21 cellular contexts compared by ENCODE assay signal in the genomic region with DNA sequence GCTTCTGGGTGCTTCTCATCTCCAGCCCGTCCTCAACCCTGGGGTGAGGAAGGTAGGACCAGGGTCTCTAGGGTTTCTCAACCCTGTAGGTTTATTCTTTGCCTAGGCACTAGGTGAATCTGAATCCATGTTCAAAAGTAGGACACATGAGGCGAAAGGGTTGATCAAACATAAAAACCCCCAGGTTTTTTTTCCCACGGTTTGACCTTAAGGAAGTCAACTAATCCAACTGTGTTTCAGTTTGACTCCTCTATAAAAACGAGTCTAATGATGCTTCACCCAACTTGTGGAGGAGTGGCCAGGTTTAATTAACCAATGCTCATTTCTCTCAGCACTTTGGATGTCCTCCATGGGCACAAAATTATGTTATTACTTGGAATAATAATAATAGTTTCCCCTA.
"Had no signal": no experiment of that assay in that cellular context is flagged by ENCODE, and none has a peak within 500 bp of the region (broad histone marks: within the 10 kb centered on the region; RNA-seq: fewer than 3 reads in every experiment).

No MANE protein-coding gene starts in this region.

- H3K9me3 Mint-ChIP-seq: effector memory CD8-positive, alpha-beta T cell; immature natural killer cell; memory B cell; natural killer cell; stimulated activated memory B cell treated with anti-CD40 and anti-IgM and Interleukin-4, amounts not matched to agents 10 μg/mL and 1 μg/mL and 100 μg/mL, for 72 hours; stimulated activated naive CD8-positive, alpha-beta T cell treated with anti-CD3 and anti-CD28 coated beads, Interleukin-15, Interleukin-2, amounts not matched to agents 100 ng/mL and 50 ng/mL, for 24 hours; type B pancreatic cell had no signal

- DNase-seq: cortex of kidney; effector memory CD8-positive, alpha-beta T cell; erythroblast; immature natural killer cell; islet precursor cell; kidney glomerular epithelial cell; left ventricle myocardium superior; lower lobe of right lung; natural killer cell; occipital lobe; ovary; posterior cingulate gyrus; psoas muscle; sigmoid colon; stimulated activated CD4-positive, alpha-beta T cell treated with anti-CD3 and anti-CD28 coated beads, Interleukin-2, amount 100 ng/mL, for 24 hours; stimulated activated CD4-positive, alpha-beta T cell treated with anti-CD3 and anti-CD28 coated beads, Interleukin-4, amount 100 ng/mL, for 24 hours had no signal

- H3K36me3 ChIP-seq: lower lobe of right lung, ovary, sigmoid colon, suprapubic skin had no signal

- H3K4me3 Mint-ChIP-seq: effector memory CD8-positive, alpha-beta T cell; immature natural killer cell; memory B cell; natural killer cell; stimulated activated memory B cell treated with anti-CD40 and anti-IgM and Interleukin-4, amounts not matched to agents 10 μg/mL and 1 μg/mL and 100 μg/mL, for 72 hours; stimulated activated naive CD8-positive, alpha-beta T cell treated with anti-CD3 and anti-CD28 coated beads, Interleukin-15, Interleukin-2, amounts not matched to agents 100 ng/mL and 50 ng/mL, for 24 hours; type B pancreatic cell had no signal

- H3K4me1 ChIP-seq: lower lobe of right lung, psoas muscle had no signal

- H3K27me3 Mint-ChIP-seq: effector memory CD8-positive, alpha-beta T cell; stimulated activated naive CD8-positive, alpha-beta T cell treated with anti-CD3 and anti-CD28 coated beads, Interleukin-15, Interleukin-2, amounts not matched to agents 100 ng/mL and 50 ng/mL, for 24 hours had no signal

- H3K27ac Mint-ChIP-seq: effector memory CD8-positive, alpha-beta T cell; immature natural killer cell; memory B cell; natural killer cell; stimulated activated memory B cell treated with anti-CD40 and anti-IgM and Interleukin-4, amounts not matched to agents 10 μg/mL and 1 μg/mL and 100 μg/mL, for 72 hours; stimulated activated naive CD8-positive, alpha-beta T cell treated with anti-CD3 and anti-CD28 coated beads, Interleukin-15, Interleukin-2, amounts not matched to agents 100 ng/mL and 50 ng/mL, for 24 hours; type B pancreatic cell had no signal

- H3K27ac ChIP-seq: lower lobe of right lung, ovary, psoas muscle, sigmoid colon, suprapubic skin had no signal

- H3K36me3 Mint-ChIP-seq: immature natural killer cell; memory B cell; natural killer cell; stimulated activated memory B cell treated with anti-CD40 and anti-IgM and Interleukin-4, amounts not matched to agents 10 μg/mL and 1 μg/mL and 100 μg/mL, for 72 hours; type B pancreatic cell had no signal

- H3K9me3 ChIP-seq: lower lobe of right lung, ovary, psoas muscle, sigmoid colon, suprapubic skin had no signal

- H3K4me3 ChIP-seq: lower lobe of right lung, ovary, psoas muscle, sigmoid colon, suprapubic skin had no signal

- H3K4me1 Mint-ChIP-seq: memory B cell; stimulated activated memory B cell treated with anti-CD40 and anti-IgM and Interleukin-4, amounts not matched to agents 10 μg/mL and 1 μg/mL and 100 μg/mL, for 72 hours had no signal

- ATAC-seq: effector memory CD8-positive, alpha-beta T cell; lower lobe of right lung; natural killer cell; psoas muscle; stimulated activated memory B cell treated with anti-CD40 and anti-IgM and Interleukin-4, amounts not matched to agents 10 μg/mL and 1 μg/mL and 100 μg/mL, for 72 hours had no signal

- H3K27me3 ChIP-seq: ovary, sigmoid colon, suprapubic skin had no signal
